Comparison of ENCODE assay signal across 11 cellular contexts in genomic region chr2:127277028-127277427, GRCh38. TPM values are rescaled to one million over a fixed set of nuclear protein-coding genes. Genes with fewer than 3 reads are reported as not detected.
DNase-seq lines count a peak whose midpoint lies in the region; ATAC-seq and TF ChIP-seq lines count a peak whose summit lies in the region.
"Had no signal": no experiment of that assay in that cellular context is flagged by ENCODE, and none has a peak within 500 bp of the region (broad histone marks: within the 10 kb centered on the region; RNA-seq: fewer than 3 reads in every experiment).

No MANE protein-coding gene starts in this region.

- no TSS peak for BruUV-seq in PC-9 (replicated peaks; lab: Mats Ljungman, UMichigan)

- H3K9me3 ChIP-seq in right atrium auricular region (no peaks in the 10 kb centered on the region), right cardiac atrium (ENCODE audit: control insufficient read depth, low read length) (no peaks in the 10 kb centered on the region), PC-9 (ENCODE audit: insufficient read depth, low read depth) (no peaks in the 10 kb centered on the region), lower lobe of right lung (no peaks in the 10 kb centered on the region)
- H3K9me3 ChIP-seq: upper lobe of right lung had no signal

- TF ChIP-seq CTCF in right atrium auricular region (IDR thresholded peaks at IDR 0.05) = no peak
- TF ChIP-seq CTCF in PC-9 (conservative IDR thresholded peaks at IDR 0.05) = no peak
- TF ChIP-seq CTCF in lower lobe of right lung (IDR thresholded peaks at IDR 0.05) = no peak
- no peak for TF ChIP-seq CTCF in RWPE1 (conservative IDR thresholded peaks at IDR 0.05; ENCODE audit: low read depth)

- no peak for ATAC-seq in right cardiac atrium
- ATAC-seq in HG02759 (IDR thresholded peaks at IDR 0.05; ENCODE audit: unreplicated experiment) = peak; percentile 83
- no peak for ATAC-seq in lower lobe of right lung
- ATAC-seq in sciatic nerve = no peak
- ATAC-seq: upper lobe of right lung had no signal

- H3K9me2 ChIP-seq in PC-9 (ENCODE audit: insufficient read depth) = no peaks in the 10 kb centered on the region

- intact Hi-C loops in right cardiac atrium (cut with DNase I) = no loop called here
- intact Hi-C loops in PC-9 (cut with micrococcal nuclease; ENCODE audit: unreplicated experiment) = no loop called here
- intact Hi-C loops in lower lobe of right lung (cut with DNase I) = no loop called here
- intact Hi-C loops in sciatic nerve (cut with DNase I) = no loop called here

- POLR2A ChIA-PET in PC-9 (lab: Charles Lee; ENCODE audit: unreplicated experiment) = interaction anchor here (0.7 kb wide), 1 partner anchor 123 kb away, joined by 4 read pairs; no protein-coding TSS in a partner anchor
- POLR2A ChIA-PET in RWPE1 (lab: Yijun Ruan, JAX; ENCODE audit: low non-redundant PET) = no interaction called here

- no peaks in the 10 kb centered on the region; the same call in 1 of the 2 replicates for H3K79me2 ChIP-seq in PC-9 (ENCODE audit: low read depth)

- 0 out of 2 replicates have a peak, but pooled peaks cover 6% of the 10 kb centered on the region for H3F3A ChIP-seq in PC-9 (ENCODE audit: insufficient read depth, low read depth)

- no peak overlapping the region for H3K4me3 ChIP-seq in right atrium auricular region
- no peak overlapping the region for H3K4me3 ChIP-seq in right cardiac atrium (ENCODE audit: low read length)
- H3K4me3 ChIP-seq in PC-9 = no peak overlapping the region
- no peak overlapping the region for H3K4me3 ChIP-seq in lower lobe of right lung
- H3K4me3 ChIP-seq: upper lobe of right lung had no signal

- peaks cover 3% of the 10 kb centered on the region for H4K20me1 ChIP-seq in PC-9 (ENCODE audit: insufficient read depth)

- DNase-seq in right atrium auricular region (ENCODE audit: low spot score) (peak; percentile 13), right cardiac atrium (no peak), PC-9 (no peak), lower lobe of right lung (no peak), sciatic nerve (ENCODE audit: low spot score) (no peak), RWPE1 (ENCODE audit: low spot score) (no peak)
- DNase-seq in activated effector memory CD4-positive, alpha-beta T cell treated with Interleukin-2 at 50 U/mL for 16 hours = no peak
- DNase-seq: NCI-H1092, upper lobe of right lung had no signal

- H3K4me2 ChIP-seq in PC-9 = no peak overlapping the region

- no peak overlapping the region for H2AFZ ChIP-seq in PC-9

- H3K4me1 ChIP-seq in right atrium auricular region = no peaks in the 10 kb centered on the region
- no peaks in the 10 kb centered on the region for H3K4me1 ChIP-seq in right cardiac atrium (ENCODE audit: control insufficient read depth, insufficient read depth, low read length)
- no peaks in the 10 kb centered on the region for H3K4me1 ChIP-seq in PC-9 (replicated peaks; ENCODE audit: insufficient read depth)
- no peaks in the 10 kb centered on the region for H3K4me1 ChIP-seq in lower lobe of right lung
- H3K4me1 ChIP-seq: upper lobe of right lung had no signal

- H3K36me3 ChIP-seq in right atrium auricular region (peaks cover 80% of the 10 kb centered on the region), PC-9 (ENCODE audit: low read depth) (peaks cover 70% of the 10 kb centered on the region), lower lobe of right lung (peaks cover 96% of the 10 kb centered on the region)

- WGBS in right cardiac atrium = 96% methylated on average over 2 of the region's 2 CpGs

- CTCF ChIA-PET in PC-9 (lab: Charles Lee) (interaction anchor here (1.5 kb wide), 1 partner anchor 80 kb away, joined by 4 read pairs; no protein-coding TSS in a partner anchor), RWPE1 (lab: Yijun Ruan, JAX) (no interaction called here)

- no peak overlapping the region for H3K27ac ChIP-seq in right atrium auricular region
- no peak overlapping the region for H3K27ac ChIP-seq in right cardiac atrium (ENCODE audit: low read length)
- H3K27ac ChIP-seq in PC-9 = peak overlapping the region; percentile 13
- H3K27ac ChIP-seq in lower lobe of right lung = no peak overlapping the region
- no peak overlapping the region for H3K27ac ChIP-seq in RWPE1
- H3K27ac ChIP-seq: upper lobe of right lung had no signal

- H3K27me3 ChIP-seq in right atrium auricular region = no peaks in the 10 kb centered on the region
- H3K27me3 ChIP-seq in right cardiac atrium (ENCODE audit: control insufficient read depth, insufficient read depth) = no peaks in the 10 kb centered on the region
- no peaks in the 10 kb centered on the region for H3K27me3 ChIP-seq in PC-9 (ENCODE audit: insufficient read depth, low read depth)
- H3K27me3 ChIP-seq in lower lobe of right lung (ENCODE audit: low read depth) = no peaks in the 10 kb centered on the region
- H3K27me3 ChIP-seq: upper lobe of right lung had no signal

RNA-seq across cellular contexts. Expression of gene ERCC3, which starts 16.9 kb away (rescaled TPM):
- total RNA-seq in right atrium auricular region = 10 to 100 TPM; 13.9 to 15.8 TPM
- total RNA-seq in right cardiac atrium = 10 to 100 TPM; 23.2 to 25.8 (median 24.6) TPM
- polyA plus RNA-seq in right cardiac atrium = 17.3 TPM
- total RNA-seq in PC-9 (2021) = 70.3 and 73.2 TPM in 2 replicates
- total RNA-seq in lower lobe of right lung = 34.7 TPM
- 42.6 TPM for total RNA-seq in sciatic nerve

RNA-seq across cellular contexts. Expression of gene CYP27C1, which starts 56.9 kb away (rescaled TPM):
- total RNA-seq in right atrium auricular region (under 1 TPM in 1 of 2 donors, not detected in 1; 0.24 TPM), right cardiac atrium (under 1 TPM; 0.18 to 0.29 (median 0.24) TPM), PC-9 (2021) (0.94 and 1.6 TPM in 2 replicates), lower lobe of right lung (not detected), sciatic nerve (0.31 TPM)
- polyA plus RNA-seq in right cardiac atrium = 0.20 TPM
- total RNA-seq: upper lobe of right lung had no signal
- polyA plus RNA-seq: AG04450 had no signal
